In the genomic region with DNA sequence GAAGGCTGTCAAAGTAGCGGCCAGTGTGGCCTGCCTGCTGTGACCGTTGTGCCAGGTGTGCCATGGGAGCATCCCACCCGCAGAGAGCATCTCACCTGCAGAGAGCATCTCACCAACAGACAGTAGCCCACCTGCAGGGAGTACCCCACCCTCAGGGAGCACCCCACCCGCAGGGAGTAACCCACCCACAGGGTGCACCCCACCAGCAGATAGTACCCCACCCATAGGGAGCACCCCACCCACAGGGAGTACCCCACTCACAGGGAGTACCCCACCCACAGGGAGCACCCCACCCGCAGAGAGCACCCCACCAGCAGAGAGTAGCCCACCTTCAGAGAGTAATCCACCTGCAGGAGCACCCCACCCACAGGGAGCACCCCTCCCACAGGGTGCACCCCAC, we compare ENCODE assay signal across 33 cellular contexts.
"Had no signal": no experiment of that assay in that cellular context is flagged by ENCODE, and none has a peak within 500 bp of the region (broad histone marks: within the 10 kb centered on the region; RNA-seq: fewer than 3 reads in every experiment).

No MANE protein-coding gene starts in this region.

- H3K36me3 ChIP-seq: MG63 had no signal

- H3K4me2 ChIP-seq: KMS-11 had no signal

- H3K4me3 ChIP-seq: MG63 had no signal

- H3K27me3 ChIP-seq: MG63 had no signal

- H3K9ac ChIP-seq: KMS-11 had no signal

- H3K9me3 ChIP-seq: MG63 had no signal

- DNase-seq: Karpas-422, Kasumi-1, KG1, MG63, MM.1S, MV-4-11, NCI-H1048, NCI-H1092, NCI-H1092 treated with DMSO at 0.1 percent for 48 hours, NCI-H1105, NCI-H1105 treated with DMSO at 0.1 percent for 48 hours, NCI-H1417 treated with DMSO at 0.1 percent for 48 hours, NCI-H1436, NCI-H1436 treated with DMSO at 0.1 percent for 48 hours, NCI-H146, NCI-H1694, NCI-H1694 treated with DMSO at 0.1 percent for 48 hours, NCI-H187, NCI-H187 treated with DMSO at 0.1 percent for 48 hours, NCI-H1930, NCI-H2029, NCI-H2081, NCI-H2081 treated with DMSO at 0.1 percent for 48 hours, NCI-H2107, NCI-H2171, NCI-H2171 treated with DMSO at 0.1 percent for 48 hours, NCI-H2227 treated with DMSO at 0.1 percent for 48 hours, NCI-H226, NCI-H345, NCI-H446, NCI-H446 treated with DMSO at 0.1 percent for 48 hours, NCI-H510A had no signal

- H3K27ac ChIP-seq: KMS-11 had no signal
